ENCODE assay signal across 1 cellular context in the genomic region with DNA sequence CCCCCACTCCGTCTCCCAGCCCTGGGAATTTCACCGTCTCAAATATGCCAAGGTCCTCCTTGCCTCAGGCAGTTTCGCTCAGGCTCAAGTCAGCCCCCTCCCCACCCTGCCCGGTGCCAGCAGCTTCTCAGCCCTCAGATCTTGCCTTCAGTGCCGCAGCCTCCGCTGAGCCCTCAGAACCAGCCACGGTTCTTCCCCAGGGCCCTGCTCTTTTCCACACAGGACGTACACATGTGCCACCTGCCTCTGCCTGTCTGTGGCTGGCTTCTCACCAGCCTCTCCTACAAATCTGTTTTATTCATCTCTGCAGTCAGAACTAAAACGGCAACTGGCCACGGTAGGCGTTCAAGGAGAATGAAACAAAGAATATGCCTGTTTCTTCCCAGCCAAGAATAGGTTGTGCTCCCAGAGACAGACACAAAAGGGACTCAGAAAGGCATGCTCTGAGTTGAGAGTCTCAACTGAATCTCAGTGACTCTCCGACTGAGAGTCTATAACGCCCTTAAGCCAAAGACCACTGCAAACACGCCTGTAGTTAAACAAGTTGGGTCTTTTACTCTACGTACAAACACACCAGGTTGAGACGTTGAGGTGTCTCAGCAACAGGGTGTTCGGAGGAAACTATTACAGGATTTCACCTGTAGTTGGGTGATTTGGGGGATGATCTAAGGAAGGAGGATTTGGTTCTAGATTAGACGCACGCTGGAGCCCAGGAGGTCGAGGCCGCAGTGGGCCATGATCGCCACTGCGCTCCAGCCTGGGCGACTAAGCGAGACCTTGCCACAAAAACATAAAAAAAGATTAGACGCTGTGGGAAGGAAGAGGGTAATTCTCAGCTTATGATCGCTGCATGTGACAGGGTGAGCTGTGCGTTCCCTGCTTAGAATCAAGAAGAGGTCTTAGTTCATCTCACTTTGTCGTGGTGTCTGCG.
TF ChIP-seq lines count a peak whose summit lies in the region.

No MANE protein-coding gene starts in this region.

TF ChIP-seq in K562, 482 proteins besides CTCF, POLR2A, EP300 and RAD21 (continued from another document and continues in another):
- TF ChIP-seq, protein P1, sequence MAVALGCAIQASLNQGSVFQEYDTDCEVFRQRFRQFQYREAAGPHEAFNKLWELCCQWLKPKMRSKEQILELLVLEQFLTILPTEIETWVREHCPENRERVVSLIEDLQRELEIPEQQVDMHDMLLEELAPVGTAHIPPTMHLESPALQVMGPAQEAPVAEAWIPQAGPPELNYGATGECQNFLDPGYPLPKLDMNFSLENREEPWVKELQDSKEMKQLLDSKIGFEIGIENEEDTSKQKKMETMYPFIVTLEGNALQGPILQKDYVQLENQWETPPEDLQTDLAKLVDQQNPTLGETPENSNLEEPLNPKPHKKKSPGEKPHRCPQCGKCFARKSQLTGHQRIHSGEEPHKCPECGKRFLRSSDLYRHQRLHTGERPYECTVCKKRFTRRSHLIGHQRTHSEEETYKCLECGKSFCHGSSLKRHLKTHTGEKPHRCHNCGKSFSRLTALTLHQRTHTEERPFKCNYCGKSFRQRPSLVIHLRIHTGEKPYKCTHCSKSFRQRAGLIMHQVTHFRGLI (CRISPR knock-in tag; IDR thresholded peaks at IDR 0.05), result no peak
- TF ChIP-seq RUNX1 (IDR thresholded peaks at IDR 0.05; ENCODE audit: low read depth) (no peak), CHD2 (IDR thresholded peaks at IDR 0.05; ENCODE audit: low read depth, low read length) (no peak), HSF4 (CRISPR knock-in tag; IDR thresholded peaks at IDR 0.05; ENCODE audit: borderline replicate concordance) (no peak), ZFP1 (CRISPR knock-in tag; IDR thresholded peaks at IDR 0.05) (no peak), GABPA (tag; conservative IDR thresholded peaks at IDR 0.05; ENCODE audit: low read depth) (no peak), PHB (CRISPR knock-in tag; IDR thresholded peaks at IDR 0.05) (no peak), GATA2 (CRISPR knock-in tag; IDR thresholded peaks at IDR 0.05) (no peak), MYC (IDR thresholded peaks at IDR 0.05; ENCODE audit: low read depth, low read length) (no peak), MYC (CRISPR knock-in tag; IDR thresholded peaks at IDR 0.05; ENCODE audit: borderline replicate concordance, low read depth) (0 out of 2 replicates have a peak, but pooled peaks have one; percentile 33), RAD51 (IDR thresholded peaks at IDR 0.05; ENCODE audit: borderline replicate concordance, low read depth) (no peak), PHF20 (IDR thresholded peaks at IDR 0.05; ENCODE audit: partially characterized antibody) (no peak), MEIS2 (IDR thresholded peaks at IDR 0.05; ENCODE audit: partially characterized antibody) (no peak), HMG20B (CRISPR knock-in tag; IDR thresholded peaks at IDR 0.05) (no peak), NCOA6 (IDR thresholded peaks at IDR 0.05) (no peak), STAG1 (CRISPR knock-in tag; IDR thresholded peaks at IDR 0.05; ENCODE audit: borderline replicate concordance) (0 out of 2 replicates have a peak, but pooled peaks have one; percentile 24), ZNF707 (CRISPR knock-in tag; conservative IDR thresholded peaks at IDR 0.05) (no peak), SIRT6 (IDR thresholded peaks at IDR 0.05; ENCODE audit: low read depth, low read length) (no peak), FOXA3 (CRISPR knock-in tag; conservative IDR thresholded peaks at IDR 0.05 in 1 of 2, IDR thresholded peaks at IDR 0.05 in 1 of 2) (no peak)
- TF ChIP-seq, protein P2, sequence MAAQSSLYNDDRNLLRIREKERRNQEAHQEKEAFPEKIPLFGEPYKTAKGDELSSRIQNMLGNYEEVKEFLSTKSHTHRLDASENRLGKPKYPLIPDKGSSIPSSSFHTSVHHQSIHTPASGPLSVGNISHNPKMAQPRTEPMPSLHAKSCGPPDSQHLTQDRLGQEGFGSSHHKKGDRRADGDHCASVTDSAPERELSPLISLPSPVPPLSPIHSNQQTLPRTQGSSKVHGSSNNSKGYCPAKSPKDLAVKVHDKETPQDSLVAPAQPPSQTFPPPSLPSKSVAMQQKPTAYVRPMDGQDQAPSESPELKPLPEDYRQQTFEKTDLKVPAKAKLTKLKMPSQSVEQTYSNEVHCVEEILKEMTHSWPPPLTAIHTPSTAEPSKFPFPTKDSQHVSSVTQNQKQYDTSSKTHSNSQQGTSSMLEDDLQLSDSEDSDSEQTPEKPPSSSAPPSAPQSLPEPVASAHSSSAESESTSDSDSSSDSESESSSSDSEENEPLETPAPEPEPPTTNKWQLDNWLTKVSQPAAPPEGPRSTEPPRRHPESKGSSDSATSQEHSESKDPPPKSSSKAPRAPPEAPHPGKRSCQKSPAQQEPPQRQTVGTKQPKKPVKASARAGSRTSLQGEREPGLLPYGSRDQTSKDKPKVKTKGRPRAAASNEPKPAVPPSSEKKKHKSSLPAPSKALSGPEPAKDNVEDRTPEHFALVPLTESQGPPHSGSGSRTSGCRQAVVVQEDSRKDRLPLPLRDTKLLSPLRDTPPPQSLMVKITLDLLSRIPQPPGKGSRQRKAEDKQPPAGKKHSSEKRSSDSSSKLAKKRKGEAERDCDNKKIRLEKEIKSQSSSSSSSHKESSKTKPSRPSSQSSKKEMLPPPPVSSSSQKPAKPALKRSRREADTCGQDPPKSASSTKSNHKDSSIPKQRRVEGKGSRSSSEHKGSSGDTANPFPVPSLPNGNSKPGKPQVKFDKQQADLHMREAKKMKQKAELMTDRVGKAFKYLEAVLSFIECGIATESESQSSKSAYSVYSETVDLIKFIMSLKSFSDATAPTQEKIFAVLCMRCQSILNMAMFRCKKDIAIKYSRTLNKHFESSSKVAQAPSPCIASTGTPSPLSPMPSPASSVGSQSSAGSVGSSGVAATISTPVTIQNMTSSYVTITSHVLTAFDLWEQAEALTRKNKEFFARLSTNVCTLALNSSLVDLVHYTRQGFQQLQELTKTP (IDR thresholded peaks at IDR 0.05; ENCODE audit: low read depth in 1 of 2, partially characterized antibody in 2 of 2), result peak in 1 of 2 experiments; percentile 34
- TF ChIP-seq, protein P3, sequence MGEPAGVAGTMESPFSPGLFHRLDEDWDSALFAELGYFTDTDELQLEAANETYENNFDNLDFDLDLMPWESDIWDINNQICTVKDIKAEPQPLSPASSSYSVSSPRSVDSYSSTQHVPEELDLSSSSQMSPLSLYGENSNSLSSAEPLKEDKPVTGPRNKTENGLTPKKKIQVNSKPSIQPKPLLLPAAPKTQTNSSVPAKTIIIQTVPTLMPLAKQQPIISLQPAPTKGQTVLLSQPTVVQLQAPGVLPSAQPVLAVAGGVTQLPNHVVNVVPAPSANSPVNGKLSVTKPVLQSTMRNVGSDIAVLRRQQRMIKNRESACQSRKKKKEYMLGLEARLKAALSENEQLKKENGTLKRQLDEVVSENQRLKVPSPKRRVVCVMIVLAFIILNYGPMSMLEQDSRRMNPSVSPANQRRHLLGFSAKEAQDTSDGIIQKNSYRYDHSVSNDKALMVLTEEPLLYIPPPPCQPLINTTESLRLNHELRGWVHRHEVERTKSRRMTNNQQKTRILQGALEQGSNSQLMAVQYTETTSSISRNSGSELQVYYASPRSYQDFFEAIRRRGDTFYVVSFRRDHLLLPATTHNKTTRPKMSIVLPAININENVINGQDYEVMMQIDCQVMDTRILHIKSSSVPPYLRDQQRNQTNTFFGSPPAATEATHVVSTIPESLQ (CRISPR knock-in tag; IDR thresholded peaks at IDR 0.05), result 0 out of 2 replicates have a peak, but pooled peaks have one; percentile 35
- TF ChIP-seq, protein P4, sequence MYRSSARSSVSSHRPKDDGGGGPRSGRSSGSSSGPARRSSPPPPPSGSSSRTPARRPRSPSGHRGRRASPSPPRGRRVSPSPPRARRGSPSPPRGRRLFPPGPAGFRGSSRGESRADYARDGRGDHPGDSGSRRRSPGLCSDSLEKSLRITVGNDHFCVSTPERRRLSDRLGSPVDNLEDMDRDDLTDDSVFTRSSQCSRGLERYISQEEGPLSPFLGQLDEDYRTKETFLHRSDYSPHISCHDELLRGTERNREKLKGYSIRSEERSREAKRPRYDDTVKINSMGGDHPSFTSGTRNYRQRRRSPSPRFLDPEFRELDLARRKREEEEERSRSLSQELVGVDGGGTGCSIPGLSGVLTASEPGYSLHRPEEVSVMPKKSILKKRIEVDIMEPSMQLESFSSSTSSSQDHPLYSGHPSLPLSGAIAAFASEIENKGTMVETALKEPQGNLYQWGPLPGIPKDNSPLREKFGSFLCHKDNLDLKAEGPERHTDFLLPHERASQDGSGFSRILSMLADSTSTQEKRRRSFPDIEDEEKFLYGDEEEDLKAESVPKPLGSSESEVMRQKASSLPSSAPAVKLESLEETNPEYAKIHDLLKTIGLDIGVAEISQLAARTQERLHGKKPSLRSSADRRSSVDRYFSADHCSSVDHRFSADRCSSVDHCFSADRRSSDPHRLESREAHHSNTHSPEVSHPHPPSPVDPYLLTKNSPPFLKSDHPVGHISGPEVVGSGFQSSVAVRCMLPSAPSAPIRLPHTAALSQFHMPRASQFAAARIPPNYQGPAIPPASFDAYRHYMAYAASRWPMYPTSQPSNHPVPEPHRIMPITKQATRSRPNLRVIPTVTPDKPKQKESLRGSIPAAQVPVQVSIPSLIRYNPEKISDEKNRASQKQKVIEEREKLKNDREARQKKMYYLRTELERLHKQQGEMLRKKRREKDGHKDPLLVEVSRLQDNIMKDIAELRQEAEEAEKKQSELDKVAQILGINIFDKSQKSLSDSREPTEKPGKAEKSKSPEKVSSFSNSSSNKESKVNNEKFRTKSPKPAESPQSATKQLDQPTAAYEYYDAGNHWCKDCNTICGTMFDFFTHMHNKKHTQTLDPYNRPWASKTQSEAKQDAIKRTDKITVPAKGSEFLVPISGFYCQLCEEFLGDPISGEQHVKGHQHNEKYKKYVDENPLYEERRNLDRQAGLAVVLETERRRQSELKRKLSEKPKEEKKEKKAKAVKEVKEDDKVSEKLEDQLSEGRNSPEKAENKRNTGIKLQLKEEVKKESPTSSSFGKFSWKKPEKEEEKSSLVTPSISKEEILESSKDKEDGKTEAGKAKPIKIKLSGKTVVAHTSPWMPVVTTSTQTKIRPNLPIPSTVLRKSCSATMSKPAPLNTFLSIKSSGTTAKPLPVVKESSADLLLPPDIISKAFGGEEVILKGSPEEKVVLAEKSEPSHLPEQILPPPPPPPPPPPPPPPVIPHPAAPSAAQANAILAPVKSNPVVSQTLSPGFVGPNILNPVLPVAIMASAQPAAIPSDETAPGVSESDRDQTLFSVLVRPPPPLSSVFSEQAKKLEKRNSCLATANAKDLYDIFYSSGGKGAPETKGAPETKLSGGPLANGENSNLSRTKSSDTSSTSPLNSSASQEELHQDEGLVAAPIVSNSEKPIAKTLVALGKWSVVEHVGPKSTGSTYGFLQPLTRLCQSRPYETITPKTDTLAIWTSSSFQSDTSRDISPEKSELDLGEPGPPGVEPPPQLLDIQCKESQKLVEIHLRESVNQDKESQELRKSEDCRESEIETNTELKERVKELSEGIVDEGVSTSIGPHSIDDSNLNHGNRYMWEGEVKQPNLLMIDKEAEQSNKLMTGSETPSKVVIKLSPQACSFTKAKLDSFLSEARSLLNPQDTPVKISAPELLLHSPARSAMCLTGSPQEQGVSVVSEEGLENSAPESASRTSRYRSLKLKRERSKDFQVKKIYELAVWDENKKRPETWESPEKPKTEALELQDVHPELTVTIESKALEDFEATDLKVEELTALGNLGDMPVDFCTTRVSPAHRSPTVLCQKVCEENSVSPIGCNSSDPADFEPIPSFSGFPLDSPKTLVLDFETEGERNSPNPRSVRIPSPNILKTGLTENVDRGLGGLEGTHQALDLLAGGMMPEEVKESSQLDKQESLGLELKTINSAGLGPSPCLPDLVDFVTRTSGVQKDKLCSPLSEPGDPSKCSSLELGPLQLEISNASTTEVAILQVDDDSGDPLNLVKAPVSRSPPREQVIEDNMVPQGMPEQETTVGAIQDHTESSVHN (IDR thresholded peaks at IDR 0.05; ENCODE audit: borderline replicate concordance in 1 of 2, low read depth in 1 of 2), result no peak
- TF ChIP-seq, protein P5, sequence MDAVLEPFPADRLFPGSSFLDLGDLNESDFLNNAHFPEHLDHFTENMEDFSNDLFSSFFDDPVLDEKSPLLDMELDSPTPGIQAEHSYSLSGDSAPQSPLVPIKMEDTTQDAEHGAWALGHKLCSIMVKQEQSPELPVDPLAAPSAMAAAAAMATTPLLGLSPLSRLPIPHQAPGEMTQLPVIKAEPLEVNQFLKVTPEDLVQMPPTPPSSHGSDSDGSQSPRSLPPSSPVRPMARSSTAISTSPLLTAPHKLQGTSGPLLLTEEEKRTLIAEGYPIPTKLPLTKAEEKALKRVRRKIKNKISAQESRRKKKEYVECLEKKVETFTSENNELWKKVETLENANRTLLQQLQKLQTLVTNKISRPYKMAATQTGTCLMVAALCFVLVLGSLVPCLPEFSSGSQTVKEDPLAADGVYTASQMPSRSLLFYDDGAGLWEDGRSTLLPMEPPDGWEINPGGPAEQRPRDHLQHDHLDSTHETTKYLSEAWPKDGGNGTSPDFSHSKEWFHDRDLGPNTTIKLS (IDR thresholded peaks at IDR 0.05; ENCODE audit: borderline replicate concordance, low read depth), result no peak
- TF ChIP-seq, protein P6, sequence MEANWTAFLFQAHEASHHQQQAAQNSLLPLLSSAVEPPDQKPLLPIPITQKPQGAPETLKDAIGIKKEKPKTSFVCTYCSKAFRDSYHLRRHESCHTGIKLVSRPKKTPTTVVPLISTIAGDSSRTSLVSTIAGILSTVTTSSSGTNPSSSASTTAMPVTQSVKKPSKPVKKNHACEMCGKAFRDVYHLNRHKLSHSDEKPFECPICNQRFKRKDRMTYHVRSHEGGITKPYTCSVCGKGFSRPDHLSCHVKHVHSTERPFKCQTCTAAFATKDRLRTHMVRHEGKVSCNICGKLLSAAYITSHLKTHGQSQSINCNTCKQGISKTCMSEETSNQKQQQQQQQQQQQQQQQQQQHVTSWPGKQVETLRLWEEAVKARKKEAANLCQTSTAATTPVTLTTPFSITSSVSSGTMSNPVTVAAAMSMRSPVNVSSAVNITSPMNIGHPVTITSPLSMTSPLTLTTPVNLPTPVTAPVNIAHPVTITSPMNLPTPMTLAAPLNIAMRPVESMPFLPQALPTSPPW (CRISPR knock-in tag; IDR thresholded peaks at IDR 0.05), result 0 out of 2 replicates have a peak, but pooled peaks have one; percentile 1
- TF ChIP-seq, protein P7, sequence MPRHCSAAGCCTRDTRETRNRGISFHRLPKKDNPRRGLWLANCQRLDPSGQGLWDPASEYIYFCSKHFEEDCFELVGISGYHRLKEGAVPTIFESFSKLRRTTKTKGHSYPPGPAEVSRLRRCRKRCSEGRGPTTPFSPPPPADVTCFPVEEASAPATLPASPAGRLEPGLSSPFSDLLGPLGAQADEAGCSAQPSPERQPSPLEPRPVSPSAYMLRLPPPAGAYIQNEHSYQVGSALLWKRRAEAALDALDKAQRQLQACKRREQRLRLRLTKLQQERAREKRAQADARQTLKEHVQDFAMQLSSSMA (CRISPR knock-in tag; IDR thresholded peaks at IDR 0.05), result no peak
- TF ChIP-seq, protein P8, sequence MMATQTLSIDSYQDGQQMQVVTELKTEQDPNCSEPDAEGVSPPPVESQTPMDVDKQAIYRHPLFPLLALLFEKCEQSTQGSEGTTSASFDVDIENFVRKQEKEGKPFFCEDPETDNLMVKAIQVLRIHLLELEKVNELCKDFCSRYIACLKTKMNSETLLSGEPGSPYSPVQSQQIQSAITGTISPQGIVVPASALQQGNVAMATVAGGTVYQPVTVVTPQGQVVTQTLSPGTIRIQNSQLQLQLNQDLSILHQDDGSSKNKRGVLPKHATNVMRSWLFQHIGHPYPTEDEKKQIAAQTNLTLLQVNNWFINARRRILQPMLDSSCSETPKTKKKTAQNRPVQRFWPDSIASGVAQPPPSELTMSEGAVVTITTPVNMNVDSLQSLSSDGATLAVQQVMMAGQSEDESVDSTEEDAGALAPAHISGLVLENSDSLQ (IDR thresholded peaks at IDR 0.05), result no peak
